In genomic region chr1:32241011-32241763, GRCh38 we compare ENCODE assay signal across 8 cellular contexts. TPM values are rescaled to one million over a fixed set of nuclear protein-coding genes. Genes with fewer than 3 reads are reported as not detected.
A peak's percentile ranks its signal among the peaks of the same experiment; 100 is the strongest.
DNase-seq lines count a peak whose midpoint lies in the region; ATAC-seq lines count a peak whose summit lies in the region.

No MANE protein-coding gene starts in this region.

- H3K27me3 Mint-ChIP-seq in T-helper 17 cell = no peaks in the 10 kb centered on the region
- H3K27me3 Mint-ChIP-seq in stimulated activated naive CD8-positive, alpha-beta T cell treated with anti-CD3 and anti-CD28 coated beads, Interleukin-15, Interleukin-2, amounts not matched to agents 100 ng/mL and 50 ng/mL, for 24 hours = no peaks in the 10 kb centered on the region

- H3K4me1 Mint-ChIP-seq in T-helper 17 cell = peaks cover 16% of the 10 kb centered on the region
- peaks cover 27% of the 10 kb centered on the region for H3K4me1 Mint-ChIP-seq in stimulated activated naive CD8-positive, alpha-beta T cell treated with anti-CD3 and anti-CD28 coated beads, Interleukin-15, Interleukin-2, amounts not matched to agents 100 ng/mL and 50 ng/mL, for 24 hours (ENCODE audit: low read depth)

- H3K4me1 ChIP-seq in effector memory CD4-positive, alpha-beta T cell (ENCODE audit: control insufficient read depth, insufficient read depth, low read length, poor library complexity, severe bottlenecking) = peaks cover 14% of the 10 kb centered on the region

- peak; percentile 81 for ATAC-seq in T-helper 17 cell

- H3K4me3 ChIP-seq in effector memory CD4-positive, alpha-beta T cell (ENCODE audit: insufficient read depth, low read depth, low read length, poor library complexity, severe bottlenecking) = peak overlapping the region; percentile 80

- H3K27ac ChIP-seq in effector memory CD4-positive, alpha-beta T cell (ENCODE audit: insufficient read depth, low read length, poor library complexity, severe bottlenecking) = peak overlapping the region; percentile 30

- DNase-seq in NCI-H2227 (lab: John Stamatoyannopoulos, UW; ENCODE audit: unreplicated experiment) (peak; percentile 43), NCI-H2227 treated with DMSO at 0.1 percent for 48 hours (lab: John Stamatoyannopoulos, UW) (no peak), HT-29 (ENCODE audit: low spot score) (peak; percentile 70), T-helper 17 cell (peak; percentile 20 to 33 (median 21)), lung microvascular endothelial cell (ENCODE audit: low read depth in 2 of 2) (peak; percentile 53 to 66), HuH-7 (ENCODE audit: low spot score) (no peak)
- DNase-seq in effector memory CD4-positive, alpha-beta T cell = no peak

- no peaks in the 10 kb centered on the region for H3K36me3 ChIP-seq in effector memory CD4-positive, alpha-beta T cell (ENCODE audit: control insufficient read depth, insufficient read depth, low read length)

- peak overlapping the region; percentile 89 for H3K27ac Mint-ChIP-seq in T-helper 17 cell
- H3K27ac Mint-ChIP-seq in stimulated activated naive CD8-positive, alpha-beta T cell treated with anti-CD3 and anti-CD28 coated beads, Interleukin-15, Interleukin-2, amounts not matched to agents 100 ng/mL and 50 ng/mL, for 24 hours = peak overlapping the region; percentile 58

- no peaks in the 10 kb centered on the region for H3K36me3 Mint-ChIP-seq in T-helper 17 cell (ENCODE audit: low read depth)
- H3K36me3 Mint-ChIP-seq in stimulated activated naive CD8-positive, alpha-beta T cell treated with anti-CD3 and anti-CD28 coated beads, Interleukin-15, Interleukin-2, amounts not matched to agents 100 ng/mL and 50 ng/mL, for 24 hours (ENCODE audit: low read depth) = no peaks in the 10 kb centered on the region

- H3K4me3 Mint-ChIP-seq in T-helper 17 cell = peak overlapping the region; percentile 91
- peak overlapping the region; percentile 82 for H3K4me3 Mint-ChIP-seq in stimulated activated naive CD8-positive, alpha-beta T cell treated with anti-CD3 and anti-CD28 coated beads, Interleukin-15, Interleukin-2, amounts not matched to agents 100 ng/mL and 50 ng/mL, for 24 hours

- H3K9me3 ChIP-seq in T-helper 17 cell (ENCODE audit: control insufficient read depth, low read length, poor library complexity, severe bottlenecking) = no peaks in the 10 kb centered on the region
- no peaks in the 10 kb centered on the region for H3K9me3 ChIP-seq in effector memory CD4-positive, alpha-beta T cell (ENCODE audit: control insufficient read depth, low read length)

- no peaks in the 10 kb centered on the region for H3K27me3 ChIP-seq in effector memory CD4-positive, alpha-beta T cell (replicated peaks; ENCODE audit: control insufficient read depth, insufficient read depth, low read length, poor library complexity, severe bottlenecking)

- H3K9me3 Mint-ChIP-seq in stimulated activated naive CD8-positive, alpha-beta T cell treated with anti-CD3 and anti-CD28 coated beads, Interleukin-15, Interleukin-2, amounts not matched to agents 100 ng/mL and 50 ng/mL, for 24 hours = no peaks in the 10 kb centered on the region

RNA-seq across cellular contexts. Expression of gene FAM167B, which starts 5.8 kb away (rescaled TPM):
- total RNA-seq in HT-29 (2014; rRNA removed; shearing (Covaris generic)) = 0.29 TPM in 1 of 2 replicates, not detected in the other
- total RNA-seq in T-helper 17 cell = under 1 TPM; 0.60 to 0.72 TPM
- total RNA-seq in lung microvascular endothelial cell = 0.79 and 0.87 TPM in 2 replicates

RNA-seq across cellular contexts. Expression of gene LCK, which starts 9.9 kb away (rescaled TPM):
- total RNA-seq in HT-29 (2014; rRNA removed; shearing (Covaris generic)) = 0.33 and 0.76 TPM in 2 replicates
- total RNA-seq in T-helper 17 cell = 100 to 1,000 TPM; 267 to 268 TPM
- total RNA-seq in lung microvascular endothelial cell = under 0.01 TPM in 2 replicates

RNA-seq across cellular contexts. Expression of gene EIF3I, which starts 19.0 kb away (rescaled TPM):
- 331 and 332 TPM in 2 replicates for total RNA-seq in HT-29 (2014; rRNA removed; shearing (Covaris generic))
- total RNA-seq in T-helper 17 cell (100 to 1,000 TPM; 116 to 132 TPM), lung microvascular endothelial cell (227 and 275 TPM in 2 replicates)

RNA-seq across cellular contexts. Expression of gene TMEM234, which starts 19.0 kb away (rescaled TPM):
- total RNA-seq in HT-29 (2014; rRNA removed; shearing (Covaris generic)) = 21.7 and 25.1 TPM in 2 replicates
- total RNA-seq in T-helper 17 cell (10 to 100 TPM; 13.1 to 18.8 TPM), lung microvascular endothelial cell (8.7 and 11.1 TPM in 2 replicates)

RNA-seq across cellular contexts. Expression of gene DCDC2B, which starts 32.3 kb away (rescaled TPM):
- not detected in 2 replicates for total RNA-seq in HT-29 (2014; rRNA removed; shearing (Covaris generic))
- total RNA-seq in T-helper 17 cell (not detected), lung microvascular endothelial cell (not detected in 2 replicates)

Comparison
In these comparisons a context has a peak if more than half of its experiments do, and no peak if none do; other contexts are left out.
1. DNase-seq: peak in NCI-H2227 (single experiment), HT-29 (single experiment), T-helper 17 cell (3 of 3) and lung microvascular endothelial cell (2 of 2); none in NCI-H2227 treated with DMSO at 0.1 percent for 48 hours (single experiment), effector memory CD4-positive, alpha-beta T cell (0 of 3) and HuH-7 (single experiment).
2. RNA of gene LCK, which starts 9.9 kb away (total RNA-seq): 267 to 268 TPM in T-helper 17 cell; 0.33 to 0.76 TPM in HT-29 and under 0.01 TPM in lung microvascular endothelial cell; every median in the first group is over 100 times any median in the second.